In the genomic region with DNA sequence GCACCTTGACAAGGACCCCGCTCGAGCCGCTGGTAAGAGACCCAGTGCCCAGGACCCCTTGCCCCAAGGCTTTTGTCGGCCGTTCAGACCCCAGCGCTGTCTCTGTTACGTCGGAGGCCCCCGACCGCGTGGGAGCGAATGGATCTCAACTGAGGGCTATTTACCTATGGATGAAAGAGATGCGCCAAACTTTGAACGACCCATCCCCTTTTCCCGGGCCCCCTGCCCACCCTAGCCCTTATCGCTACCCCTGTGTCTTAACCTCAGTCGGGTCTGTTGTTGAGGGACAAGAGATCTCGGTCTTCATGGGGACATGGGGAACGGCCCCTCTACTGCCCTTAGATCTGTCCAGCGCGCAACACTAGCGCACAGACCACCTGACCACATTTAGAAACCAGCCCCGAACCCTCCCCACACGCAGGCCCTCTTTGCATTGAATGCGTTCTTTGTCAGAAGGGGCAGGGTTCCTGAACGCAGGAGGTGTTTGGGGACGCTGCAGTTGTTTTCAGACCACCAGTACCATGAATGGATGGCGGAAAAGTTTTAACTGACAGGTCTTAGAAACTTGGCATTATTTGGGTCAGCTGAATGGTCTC, we compare ENCODE assay signal across 8 cellular contexts. TPM values are rescaled to one million over a fixed set of nuclear protein-coding genes. Genes with fewer than 3 reads are reported as not detected.
A peak's percentile ranks its signal among the peaks of the same experiment; 100 is the strongest.
DNase-seq lines count a peak whose midpoint lies in the region; ATAC-seq, FAIRE-seq and TF ChIP-seq lines count a peak whose summit lies in the region.

No MANE protein-coding gene starts in this region.

- FAIRE-seq in urothelium cell line (lab: Jason Lieb, UNC): no peak

- in situ Hi-C loops in brain microvascular endothelial cell (cut with HindIII; ENCODE audit: low pct_ligation_motif_present, low sequenced_read_pairs): no loop called here

- DNase-seq in Right ventricle myocardium inferior (ENCODE audit: missing footprints): peak; percentile 45
- DNase-seq in left ventricle myocardium superior: no peak
- no peak for DNase-seq in brain microvascular endothelial cell
- DNase-seq in lower lobe of right lung: no peak
- no peak for DNase-seq in upper lobe of right lung
- no peak for DNase-seq in urothelium cell line (ENCODE audit: low spot score)
- DNase-seq in NOMO-1 treated with dmso at 0.1 percent for 144 hours (lab: John Stamatoyannopoulos, UW; ENCODE audit: unreplicated experiment): no peak

- H3K27ac ChIP-seq in brain microvascular endothelial cell (peak overlapping the region; percentile 49), lower lobe of right lung (no peak overlapping the region), upper lobe of right lung (no peak overlapping the region)

- no peak for ATAC-seq in Right ventricle myocardium inferior
- no peak for ATAC-seq in left ventricle myocardium superior
- ATAC-seq in lower lobe of right lung: peak; percentile 30 to 39
- ATAC-seq in upper lobe of right lung: peak; percentile 28
- ATAC-seq in HG03354 (IDR thresholded peaks at IDR 0.05; ENCODE audit: poor library complexity, severe bottlenecking, unreplicated experiment): no peak

- H3K4me1 ChIP-seq in lower lobe of right lung: peaks cover 16% of the 10 kb centered on the region
- peaks cover 7% of the 10 kb centered on the region for H3K4me1 ChIP-seq in upper lobe of right lung

- intact Hi-C loops in Right ventricle myocardium inferior (cut with DNase I) (no loop called here), left ventricle myocardium superior (cut with micrococcal nuclease) (no loop called here), lower lobe of right lung (cut with DNase I) (no loop called here), upper lobe of right lung (cut with DNase I) (no loop called here)

- H3K36me3 ChIP-seq in brain microvascular endothelial cell (replicated peaks) (peaks cover 9% of the 10 kb centered on the region), lower lobe of right lung (peaks cover 20% of the 10 kb centered on the region), upper lobe of right lung (peaks cover 26% of the 10 kb centered on the region)

- H3K9me3 ChIP-seq in lower lobe of right lung (no peaks in the 10 kb centered on the region), upper lobe of right lung (no peaks in the 10 kb centered on the region)

- TF ChIP-seq CTCF in brain microvascular endothelial cell (IDR thresholded peaks at IDR 0.05; ENCODE audit: low read depth, low read length, missing control alignments) (no peak), lower lobe of right lung (IDR thresholded peaks at IDR 0.05) (no peak), upper lobe of right lung (IDR thresholded peaks at IDR 0.05) (no peak)

- H3K27me3 ChIP-seq in brain microvascular endothelial cell (replicated peaks): no peaks in the 10 kb centered on the region
- no peaks in the 10 kb centered on the region for H3K27me3 ChIP-seq in lower lobe of right lung (ENCODE audit: low read depth)
- H3K27me3 ChIP-seq in upper lobe of right lung: no peaks in the 10 kb centered on the region

- H3K4me3 ChIP-seq in brain microvascular endothelial cell (ENCODE audit: low read depth, low read length): peak overlapping the region; percentile 72
- peak overlapping the region; percentile 59 for H3K4me3 ChIP-seq in lower lobe of right lung
- peak overlapping the region; percentile 56 for H3K4me3 ChIP-seq in upper lobe of right lung

RNA-seq across cellular contexts. Expression of a gene that starts 0.6 kb away (rescaled TPM):
- total RNA-seq in Right ventricle myocardium inferior (not detected), left ventricle myocardium superior (not detected), lower lobe of right lung (not detected), upper lobe of right lung (not detected)

RNA-seq across cellular contexts. Expression of a gene that starts 38.8 kb away (rescaled TPM):
- total RNA-seq in Right ventricle myocardium inferior: 32.4 TPM
- total RNA-seq in left ventricle myocardium superior: 40.2 TPM
- 77.7 TPM for total RNA-seq in lower lobe of right lung
- 85.4 TPM for total RNA-seq in upper lobe of right lung

Comparison
In these comparisons a context has a peak if more than half of its experiments do, and no peak if none do; other contexts are left out.
1. ATAC-seq: peak in lower lobe of right lung (2 of 2) and upper lobe of right lung (single experiment); none in Right ventricle myocardium inferior (single experiment), left ventricle myocardium superior (single experiment) and HG03354 (single experiment).
2. Peak in every context shown above with its lines, with median percentiles within 50 percentile points of each other: H3K4me3 ChIP-seq.